Comparison of ENCODE assay signal across 1 cellular context in the genomic region with DNA sequence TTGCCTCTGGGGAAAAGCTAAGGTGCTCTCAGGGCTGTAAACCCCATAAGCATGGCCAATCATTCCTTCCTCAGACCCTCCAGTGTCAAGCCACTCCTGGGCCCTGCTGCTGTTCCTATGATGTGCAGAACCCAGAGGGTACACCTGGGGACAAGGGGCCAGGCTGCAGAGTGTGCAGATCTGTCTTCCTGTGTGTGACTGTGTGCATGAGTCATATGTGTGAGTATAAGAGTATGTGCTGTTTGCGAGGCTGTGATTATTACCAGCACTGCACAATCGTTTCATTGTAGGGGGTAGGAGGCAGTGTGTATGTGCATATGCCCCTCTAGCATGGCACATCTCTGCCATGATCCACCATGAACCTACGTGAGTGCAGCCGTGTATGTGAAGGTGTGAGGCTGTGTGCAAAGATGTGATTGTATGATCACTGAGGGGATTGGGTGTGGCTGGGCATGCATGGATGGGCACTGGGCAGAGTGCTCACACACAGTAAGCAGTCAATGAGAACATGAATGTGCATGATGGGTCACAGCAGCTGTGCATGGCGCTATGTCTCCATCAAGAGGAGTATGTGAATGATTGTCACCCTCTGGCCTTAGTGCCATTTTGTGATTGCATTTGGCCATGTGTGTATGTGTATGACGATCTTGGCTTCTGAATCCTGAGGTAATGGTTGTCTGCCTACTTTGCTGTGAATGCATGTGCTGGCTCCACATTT.
TF ChIP-seq lines count a peak whose summit lies in the region.

No MANE protein-coding gene starts in this region.

TF ChIP-seq in IMR-90, 13 proteins besides CTCF, POLR2A, EP300 and RAD21:
- TF ChIP-seq NFE2L2 (IDR thresholded peaks at IDR 0.05; ENCODE audit: low read depth, low read length): no peak
- no peak for TF ChIP-seq MAZ (IDR thresholded peaks at IDR 0.05; ENCODE audit: borderline replicate concordance, low read depth, low read length)
- no peak for TF ChIP-seq ELK1 (IDR thresholded peaks at IDR 0.05; ENCODE audit: borderline replicate concordance, low read depth, low read length)
- TF ChIP-seq CHD1 (IDR thresholded peaks at IDR 0.05; ENCODE audit: low read depth, low read length): no peak
- TF ChIP-seq FOS (IDR thresholded peaks at IDR 0.05; ENCODE audit: low read depth, low read length): no peak
- TF ChIP-seq RCOR1 (IDR thresholded peaks at IDR 0.05; ENCODE audit: insufficient replicate concordance, low read length): no peak
- no peak for TF ChIP-seq MAFK (IDR thresholded peaks at IDR 0.05; ENCODE audit: low read depth, low read length)
- no peak for TF ChIP-seq CEBPB (IDR thresholded peaks at IDR 0.05; ENCODE audit: low read depth, low read length)
- no peak for TF ChIP-seq MXI1 (IDR thresholded peaks at IDR 0.05; ENCODE audit: borderline replicate concordance, low read depth, low read length)
- no peak for TF ChIP-seq SMC3 (IDR thresholded peaks at IDR 0.05; ENCODE audit: low read depth, low read length)
- no peak for TF ChIP-seq RFX5 (IDR thresholded peaks at IDR 0.05; ENCODE audit: low read depth, low read length)
- no peak for TF ChIP-seq USF2 (IDR thresholded peaks at IDR 0.05; ENCODE audit: low read depth, low read length)
- no peak for TF ChIP-seq BHLHE40 (IDR thresholded peaks at IDR 0.05; ENCODE audit: low read depth, low read length)
